ENCODE assay signal across 8 cellular contexts in the genomic region with DNA sequence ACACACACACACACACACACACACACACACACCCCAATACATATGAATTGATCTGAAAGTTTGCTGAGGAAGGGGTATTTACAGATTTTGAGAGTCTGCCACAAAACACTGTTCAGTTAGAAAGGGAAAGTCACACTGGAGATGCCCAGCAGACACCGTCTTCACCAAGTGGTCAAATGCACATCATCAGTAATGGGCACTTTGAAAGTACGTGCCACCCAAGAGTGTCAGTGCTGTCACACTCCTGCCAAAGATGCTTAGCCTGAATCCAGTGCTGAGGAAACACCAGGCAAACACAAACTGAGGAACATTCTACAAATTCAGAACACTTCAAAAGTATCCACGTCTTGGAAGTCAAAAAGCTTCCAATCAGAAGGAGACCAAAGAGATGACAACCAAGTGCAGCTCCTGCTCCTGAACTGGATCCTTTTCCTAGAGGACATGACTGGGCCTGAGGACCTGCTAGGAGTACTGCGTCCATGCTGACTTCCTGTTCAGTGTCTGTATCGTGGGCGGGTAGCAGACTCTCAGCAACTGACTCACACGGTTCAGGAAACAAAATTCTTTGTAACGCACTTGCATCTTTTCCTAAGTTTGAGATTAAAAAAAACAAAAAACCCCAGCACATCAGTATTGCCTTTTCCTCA. TPM values are rescaled to one million over a fixed set of nuclear protein-coding genes. Genes with fewer than 3 reads are reported as not detected.
A peak's percentile ranks its signal among the peaks of the same experiment; 100 is the strongest.
DNase-seq lines count a peak whose midpoint lies in the region; ATAC-seq, FAIRE-seq and TF ChIP-seq lines count a peak whose summit lies in the region.

No MANE protein-coding gene starts in this region.

- H3K27ac ChIP-seq in spleen = peak overlapping the region in 7 of 8 donors; percentile 1 to 76 (median 49)

- H3K9me3 ChIP-seq in spleen = no peaks in the 10 kb centered on the region

- H3K4me1 Mint-ChIP-seq in activated CD4-positive, alpha-beta memory T cell treated with anti-CD3 and anti-CD28 coated beads, Interleukin-2, amount 10 ng/mL, durations not matched to agents 7 days and 5 days = peaks cover 24% of the 10 kb centered on the region

- no peak for FAIRE-seq in H54 (lab: Jason Lieb, UNC)

- peak overlapping the region; percentile 80 for H3K27ac Mint-ChIP-seq in activated CD4-positive, alpha-beta memory T cell treated with anti-CD3 and anti-CD28 coated beads, Interleukin-2, amount 10 ng/mL, durations not matched to agents 7 days and 5 days

- 45 to 58% (median 51%) methylated on average over 7 to 8 of the region's 8 CpGs for WGBS in spleen, 5 donors

- H3K4me3 Mint-ChIP-seq in activated CD4-positive, alpha-beta memory T cell treated with anti-CD3 and anti-CD28 coated beads, Interleukin-2, amount 10 ng/mL, durations not matched to agents 7 days and 5 days = no peak overlapping the region

- ATAC-seq in GM19351 (IDR thresholded peaks at IDR 0.05; ENCODE audit: unreplicated experiment) (no peak), GM18505 (IDR thresholded peaks at IDR 0.05; ENCODE audit: unreplicated experiment) (no peak), HG02642 (IDR thresholded peaks at IDR 0.05; ENCODE audit: poor library complexity, unreplicated experiment) (no peak)

- CTCF ChIA-PET in activated CD4-positive, alpha-beta memory T cell treated with anti-CD3 and anti-CD28 coated beads, Interleukin-2, amount 10 ng/mL, durations not matched to agents 7 days and 5 days (lab: Charles Lee) = no interaction called here

- H3K36me3 Mint-ChIP-seq in activated CD4-positive, alpha-beta memory T cell treated with anti-CD3 and anti-CD28 coated beads, Interleukin-2, amount 10 ng/mL, durations not matched to agents 7 days and 5 days (ENCODE audit: low read depth) = peaks cover 49% of the 10 kb centered on the region

- H3K9me3 Mint-ChIP-seq in activated CD4-positive, alpha-beta memory T cell treated with anti-CD3 and anti-CD28 coated beads, Interleukin-2, amount 10 ng/mL, durations not matched to agents 7 days and 5 days = no peaks in the 10 kb centered on the region

- H3K4me3 ChIP-seq in spleen = no peak overlapping the region

- POLR2A ChIA-PET in activated CD4-positive, alpha-beta memory T cell treated with anti-CD3 and anti-CD28 coated beads, Interleukin-2, amount 10 ng/mL, durations not matched to agents 7 days and 5 days (lab: Charles Lee) = interaction anchor here (0.9 to 1.9 kb wide), 5 partner anchors 14 to 121 kb away, joined by 3 to 6 read pairs (median 3); a partner anchor contains a TSS

- H3K4me1 ChIP-seq in spleen = peaks cover 0 to 39% (median 21%) of the 10 kb centered on the region in 6 donors

- DNase-seq in H54 (ENCODE audit: insufficient read length, low spot score) = peak; percentile 59
- no peak for DNase-seq in activated CD4-positive, alpha-beta memory T cell treated with anti-CD3 and anti-CD28 coated beads, Interleukin-2, amount 10 ng/mL, durations not matched to agents 7 days and 5 days
- peak; percentile 51 for DNase-seq in fibroblast of peridontal ligament (ENCODE audit: extremely low read depth)
- DNase-seq in spleen = no peak
- DNase-seq in central memory CD4-positive, alpha-beta T cell = no peak

- TF ChIP-seq POLR2A in H54 (IDR thresholded peaks at IDR 0.05; ENCODE audit: low read depth, low read length) (no peak), spleen (IDR thresholded peaks at IDR 0.05) (no peak), GM18505 (IDR thresholded peaks at IDR 0.05; ENCODE audit: borderline replicate concordance, extremely low read depth, insufficient read depth, insufficient read length) (no peak)

- no peaks in the 10 kb centered on the region for H3K27me3 Mint-ChIP-seq in activated CD4-positive, alpha-beta memory T cell treated with anti-CD3 and anti-CD28 coated beads, Interleukin-2, amount 10 ng/mL, durations not matched to agents 7 days and 5 days

- intact Hi-C loops in spleen (cut with DNase I; ENCODE audit: low total_unique reads) = no loop called here

- peaks cover 3 to 97% (median 70%) of the 10 kb centered on the region in 6 donors for H3K36me3 ChIP-seq in spleen

- no peak for TF ChIP-seq CTCF in spleen (IDR thresholded peaks at IDR 0.05 in 8 of 11, conservative IDR thresholded peaks at IDR 0.05 in 3 of 11)

- H3K27me3 ChIP-seq in spleen (replicated peaks in 1 of 7) = no peaks in the 10 kb centered on the region

RNA-seq across cellular contexts. Expression of a gene that starts 18.6 kb away (rescaled TPM):
- 10 to 100 TPM; 85.6 to 85.9 TPM for total RNA-seq in activated CD4-positive, alpha-beta memory T cell treated with anti-CD3 and anti-CD28 coated beads, Interleukin-2, amount 10 ng/mL, durations not matched to agents 7 days and 5 days
- 100 to 1,000 TPM in 1 of 7 donors, 10 to 100 TPM in 6; 70.7 to 103 (median 83.3) TPM for total RNA-seq in spleen
- 100 to 1,000 TPM in 1 of 3 donors, 10 to 100 TPM in 2; 72.4 to 104 (median 85.9) TPM for polyA plus RNA-seq in spleen

RNA-seq across cellular contexts. Expression of a gene that starts 56.8 kb away (rescaled TPM):
- total RNA-seq in activated CD4-positive, alpha-beta memory T cell treated with anti-CD3 and anti-CD28 coated beads, Interleukin-2, amount 10 ng/mL, durations not matched to agents 7 days and 5 days = 10 to 100 TPM; 20.3 to 21.7 TPM
- 10 to 100 TPM; 15.2 to 28.9 (median 22.4) TPM for total RNA-seq in spleen
- polyA plus RNA-seq in spleen = 10 to 100 TPM in 2 of 3 donors, 1 to 10 TPM in 1; 6.3 to 13.2 (median 11.3) TPM

Comparison
In these comparisons a context has a peak if more than half of its experiments do, and no peak if none do; other contexts are left out.
1. DNase-seq: peak in H54 (single experiment) and fibroblast of peridontal ligament (single experiment); none in activated CD4-positive, alpha-beta memory T cell treated with anti-CD3 and anti-CD28 coated beads, Interleukin-2, amount 10 ng/mL, durations not matched to agents 7 days and 5 days (single experiment), spleen (single experiment) and central memory CD4-positive, alpha-beta T cell (single experiment).